ENCODE assay signal across 1 cellular context in the genomic region with DNA sequence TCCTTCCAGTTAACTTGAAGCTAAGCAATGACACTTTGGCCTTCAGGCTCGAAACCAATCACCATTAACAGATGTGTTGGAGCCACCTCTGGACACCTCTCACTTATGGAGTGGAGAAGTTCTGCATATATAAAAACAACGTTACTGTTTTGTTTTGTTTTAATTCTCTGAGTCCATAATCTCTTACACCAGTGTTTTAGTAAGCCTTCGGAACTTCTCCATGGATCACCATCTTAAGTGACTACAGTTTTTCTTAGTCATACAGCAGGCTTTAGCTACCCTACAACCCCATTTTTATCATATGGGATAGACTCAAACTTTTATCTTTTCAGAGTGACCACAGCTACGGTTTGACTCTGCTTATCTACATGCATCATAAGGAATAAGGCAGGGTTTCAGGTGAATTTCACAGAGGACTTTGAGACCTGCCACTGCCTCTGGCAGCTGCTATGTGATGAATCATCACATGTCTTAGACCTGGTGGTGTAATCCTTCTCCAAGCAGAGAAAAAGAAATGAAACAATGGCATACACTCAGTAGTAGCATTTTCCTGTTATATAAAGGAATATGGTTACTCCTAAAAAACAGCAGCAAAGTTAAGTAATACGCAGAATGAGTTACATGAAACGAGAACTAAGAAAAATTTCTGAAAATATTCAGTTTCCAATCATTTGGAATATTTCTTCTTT.
TF ChIP-seq lines count a peak whose summit lies in the region.

No MANE protein-coding gene starts in this region.

TF ChIP-seq in K562, 482 proteins besides CTCF, POLR2A, EP300 and RAD21 (continued from another document and continues in another):
- TF ChIP-seq, protein P1, sequence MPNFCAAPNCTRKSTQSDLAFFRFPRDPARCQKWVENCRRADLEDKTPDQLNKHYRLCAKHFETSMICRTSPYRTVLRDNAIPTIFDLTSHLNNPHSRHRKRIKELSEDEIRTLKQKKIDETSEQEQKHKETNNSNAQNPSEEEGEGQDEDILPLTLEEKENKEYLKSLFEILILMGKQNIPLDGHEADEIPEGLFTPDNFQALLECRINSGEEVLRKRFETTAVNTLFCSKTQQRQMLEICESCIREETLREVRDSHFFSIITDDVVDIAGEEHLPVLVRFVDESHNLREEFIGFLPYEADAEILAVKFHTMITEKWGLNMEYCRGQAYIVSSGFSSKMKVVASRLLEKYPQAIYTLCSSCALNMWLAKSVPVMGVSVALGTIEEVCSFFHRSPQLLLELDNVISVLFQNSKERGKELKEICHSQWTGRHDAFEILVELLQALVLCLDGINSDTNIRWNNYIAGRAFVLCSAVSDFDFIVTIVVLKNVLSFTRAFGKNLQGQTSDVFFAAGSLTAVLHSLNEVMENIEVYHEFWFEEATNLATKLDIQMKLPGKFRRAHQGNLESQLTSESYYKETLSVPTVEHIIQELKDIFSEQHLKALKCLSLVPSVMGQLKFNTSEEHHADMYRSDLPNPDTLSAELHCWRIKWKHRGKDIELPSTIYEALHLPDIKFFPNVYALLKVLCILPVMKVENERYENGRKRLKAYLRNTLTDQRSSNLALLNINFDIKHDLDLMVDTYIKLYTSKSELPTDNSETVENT (CRISPR knock-in tag; IDR thresholded peaks at IDR 0.05) = no peak
- TF ChIP-seq ZNF324 (CRISPR knock-in tag; IDR thresholded peaks at IDR 0.05) = no peak
- TF ChIP-seq, protein P2, sequence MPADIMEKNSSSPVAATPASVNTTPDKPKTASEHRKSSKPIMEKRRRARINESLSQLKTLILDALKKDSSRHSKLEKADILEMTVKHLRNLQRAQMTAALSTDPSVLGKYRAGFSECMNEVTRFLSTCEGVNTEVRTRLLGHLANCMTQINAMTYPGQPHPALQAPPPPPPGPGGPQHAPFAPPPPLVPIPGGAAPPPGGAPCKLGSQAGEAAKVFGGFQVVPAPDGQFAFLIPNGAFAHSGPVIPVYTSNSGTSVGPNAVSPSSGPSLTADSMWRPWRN (IDR thresholded peaks at IDR 0.05; ENCODE audit: low read depth) = peak; percentile 42; the same call in 1 of the 2 replicates
- peak; percentile 75 for TF ChIP-seq CEBPB (tag; IDR thresholded peaks at IDR 0.05)
- TF ChIP-seq, protein P3, sequence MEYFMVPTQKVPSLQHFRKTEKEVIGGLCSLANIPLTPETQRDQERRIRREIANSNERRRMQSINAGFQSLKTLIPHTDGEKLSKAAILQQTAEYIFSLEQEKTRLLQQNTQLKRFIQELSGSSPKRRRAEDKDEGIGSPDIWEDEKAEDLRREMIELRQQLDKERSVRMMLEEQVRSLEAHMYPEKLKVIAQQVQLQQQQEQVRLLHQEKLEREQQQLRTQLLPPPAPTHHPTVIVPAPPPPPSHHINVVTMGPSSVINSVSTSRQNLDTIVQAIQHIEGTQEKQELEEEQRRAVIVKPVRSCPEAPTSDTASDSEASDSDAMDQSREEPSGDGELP (CRISPR knock-in tag; IDR thresholded peaks at IDR 0.05; ENCODE audit: borderline replicate concordance) = peak; percentile 21; the same call in 1 of the 2 replicates
- peak; percentile 58 for TF ChIP-seq MTA3 (IDR thresholded peaks at IDR 0.05; ENCODE audit: borderline replicate concordance)
- TF ChIP-seq, protein P4, sequence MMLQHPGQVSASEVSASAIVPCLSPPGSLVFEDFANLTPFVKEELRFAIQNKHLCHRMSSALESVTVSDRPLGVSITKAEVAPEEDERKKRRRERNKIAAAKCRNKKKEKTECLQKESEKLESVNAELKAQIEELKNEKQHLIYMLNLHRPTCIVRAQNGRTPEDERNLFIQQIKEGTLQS (IDR thresholded peaks at IDR 0.05) = peak; percentile 95
- TF ChIP-seq, protein P4 (CRISPR knock-in tag; conservative IDR thresholded peaks at IDR 0.05) = no peak
- TF ChIP-seq RCOR1 (IDR thresholded peaks at IDR 0.05; ENCODE audit: borderline replicate concordance in 1 of 2, low read depth in 2 of 2, low read length in 2 of 2) = peak; percentile 44 to 96; a peak in 3 of 4 replicates
- TF ChIP-seq CREB1 (IDR thresholded peaks at IDR 0.05) = peak; percentile 48; the same call in 1 of the 2 replicates
- TF ChIP-seq CREB1 (CRISPR knock-in tag; IDR thresholded peaks at IDR 0.05) = no peak
- TF ChIP-seq, protein P5, sequence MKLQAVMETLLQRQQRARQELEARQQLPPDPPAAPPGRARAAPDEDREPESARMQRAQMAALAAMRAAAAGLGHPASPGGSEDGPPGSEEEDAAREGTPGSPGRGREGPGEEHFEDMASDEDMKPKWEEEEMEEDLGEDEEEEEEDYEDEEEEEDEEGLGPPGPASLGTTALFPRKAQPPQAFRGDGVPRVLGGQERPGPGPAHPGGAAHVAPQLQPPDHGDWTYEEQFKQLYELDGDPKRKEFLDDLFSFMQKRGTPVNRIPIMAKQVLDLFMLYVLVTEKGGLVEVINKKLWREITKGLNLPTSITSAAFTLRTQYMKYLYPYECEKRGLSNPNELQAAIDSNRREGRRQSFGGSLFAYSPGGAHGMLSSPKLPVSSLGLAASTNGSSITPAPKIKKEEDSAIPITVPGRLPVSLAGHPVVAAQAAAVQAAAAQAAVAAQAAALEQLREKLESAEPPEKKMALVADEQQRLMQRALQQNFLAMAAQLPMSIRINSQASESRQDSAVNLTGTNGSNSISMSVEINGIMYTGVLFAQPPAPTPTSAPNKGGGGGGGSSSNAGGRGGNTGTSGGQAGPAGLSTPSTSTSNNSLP (IDR thresholded peaks at IDR 0.05; ENCODE audit: borderline replicate concordance, low read depth, low read length) = peak; percentile 94
- TF ChIP-seq MAFF (IDR thresholded peaks at IDR 0.05; ENCODE audit: low read length) = 0 out of 2 replicates have a peak, but pooled peaks have one; percentile 48
- TF ChIP-seq ZEB2 (IDR thresholded peaks at IDR 0.05) = peak; percentile 98
- TF ChIP-seq SMAD4 (CRISPR knock-in tag; conservative IDR thresholded peaks at IDR 0.05) = peak; percentile 63
- TF ChIP-seq PML (IDR thresholded peaks at IDR 0.05; ENCODE audit: low read length) = peak; percentile 69
- peak in 1 of 2 experiments; percentile 81; a peak in 1 of 4 replicates for TF ChIP-seq TBL1XR1 (IDR thresholded peaks at IDR 0.05; ENCODE audit: low read length in 2 of 2)
- TF ChIP-seq NFE2 (IDR thresholded peaks at IDR 0.05; ENCODE audit: low read depth) = peak; percentile 76
- TF ChIP-seq BRD9 (IDR thresholded peaks at IDR 0.05; ENCODE audit: low read depth, partially characterized antibody) = peak; percentile 76
- TF ChIP-seq, protein P6, sequence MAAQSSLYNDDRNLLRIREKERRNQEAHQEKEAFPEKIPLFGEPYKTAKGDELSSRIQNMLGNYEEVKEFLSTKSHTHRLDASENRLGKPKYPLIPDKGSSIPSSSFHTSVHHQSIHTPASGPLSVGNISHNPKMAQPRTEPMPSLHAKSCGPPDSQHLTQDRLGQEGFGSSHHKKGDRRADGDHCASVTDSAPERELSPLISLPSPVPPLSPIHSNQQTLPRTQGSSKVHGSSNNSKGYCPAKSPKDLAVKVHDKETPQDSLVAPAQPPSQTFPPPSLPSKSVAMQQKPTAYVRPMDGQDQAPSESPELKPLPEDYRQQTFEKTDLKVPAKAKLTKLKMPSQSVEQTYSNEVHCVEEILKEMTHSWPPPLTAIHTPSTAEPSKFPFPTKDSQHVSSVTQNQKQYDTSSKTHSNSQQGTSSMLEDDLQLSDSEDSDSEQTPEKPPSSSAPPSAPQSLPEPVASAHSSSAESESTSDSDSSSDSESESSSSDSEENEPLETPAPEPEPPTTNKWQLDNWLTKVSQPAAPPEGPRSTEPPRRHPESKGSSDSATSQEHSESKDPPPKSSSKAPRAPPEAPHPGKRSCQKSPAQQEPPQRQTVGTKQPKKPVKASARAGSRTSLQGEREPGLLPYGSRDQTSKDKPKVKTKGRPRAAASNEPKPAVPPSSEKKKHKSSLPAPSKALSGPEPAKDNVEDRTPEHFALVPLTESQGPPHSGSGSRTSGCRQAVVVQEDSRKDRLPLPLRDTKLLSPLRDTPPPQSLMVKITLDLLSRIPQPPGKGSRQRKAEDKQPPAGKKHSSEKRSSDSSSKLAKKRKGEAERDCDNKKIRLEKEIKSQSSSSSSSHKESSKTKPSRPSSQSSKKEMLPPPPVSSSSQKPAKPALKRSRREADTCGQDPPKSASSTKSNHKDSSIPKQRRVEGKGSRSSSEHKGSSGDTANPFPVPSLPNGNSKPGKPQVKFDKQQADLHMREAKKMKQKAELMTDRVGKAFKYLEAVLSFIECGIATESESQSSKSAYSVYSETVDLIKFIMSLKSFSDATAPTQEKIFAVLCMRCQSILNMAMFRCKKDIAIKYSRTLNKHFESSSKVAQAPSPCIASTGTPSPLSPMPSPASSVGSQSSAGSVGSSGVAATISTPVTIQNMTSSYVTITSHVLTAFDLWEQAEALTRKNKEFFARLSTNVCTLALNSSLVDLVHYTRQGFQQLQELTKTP (IDR thresholded peaks at IDR 0.05; ENCODE audit: low read depth in 1 of 2, partially characterized antibody in 2 of 2) = peak; percentile 38 to 54
- TF ChIP-seq TCF3 (CRISPR knock-in tag; IDR thresholded peaks at IDR 0.05) = peak; percentile 91
- TF ChIP-seq SMARCA5 (IDR thresholded peaks at IDR 0.05) = 0 out of 2 replicates have a peak, but pooled peaks have one; percentile 5
- no peak for TF ChIP-seq WHSC1 (IDR thresholded peaks at IDR 0.05; ENCODE audit: low read length)
- TF ChIP-seq NR2F6 (CRISPR knock-in tag; IDR thresholded peaks at IDR 0.05) = no peak
- peak; percentile 34; the same call in 1 of the 2 replicates for TF ChIP-seq POLR2H (tag; IDR thresholded peaks at IDR 0.05; ENCODE audit: low read depth)
- TF ChIP-seq TBP (optimal IDR thresholded peaks at IDR 0.05; ENCODE audit: low read depth, low read length) = peak; percentile 58
- TF ChIP-seq, protein P7, sequence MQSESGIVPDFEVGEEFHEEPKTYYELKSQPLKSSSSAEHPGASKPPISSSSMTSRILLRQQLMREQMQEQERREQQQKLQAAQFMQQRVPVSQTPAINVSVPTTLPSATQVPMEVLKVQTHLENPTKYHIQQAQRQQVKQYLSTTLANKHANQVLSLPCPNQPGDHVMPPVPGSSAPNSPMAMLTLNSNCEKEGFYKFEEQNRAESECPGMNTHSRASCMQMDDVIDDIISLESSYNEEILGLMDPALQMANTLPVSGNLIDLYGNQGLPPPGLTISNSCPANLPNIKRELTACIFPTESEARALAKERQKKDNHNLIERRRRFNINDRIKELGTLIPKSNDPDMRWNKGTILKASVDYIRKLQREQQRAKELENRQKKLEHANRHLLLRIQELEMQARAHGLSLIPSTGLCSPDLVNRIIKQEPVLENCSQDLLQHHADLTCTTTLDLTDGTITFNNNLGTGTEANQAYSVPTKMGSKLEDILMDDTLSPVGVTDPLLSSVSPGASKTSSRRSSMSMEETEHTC (IDR thresholded peaks at IDR 0.05) = peak; percentile 48; the same call in 1 of the 2 replicates
- TF ChIP-seq POLR2AphosphoS5 (IDR thresholded peaks at IDR 0.05; ENCODE audit: control insufficient read depth, insufficient read depth, low read depth, low read length) = peak; percentile 93
- no peak for TF ChIP-seq PTRF (tag; IDR thresholded peaks at IDR 0.05)
- peak; percentile 75 for TF ChIP-seq NFIC (IDR thresholded peaks at IDR 0.05)
- TF ChIP-seq TRIM28 (IDR thresholded peaks at IDR 0.05) = peak; percentile 45; the same call in 1 of the 2 replicates
- TF ChIP-seq SP1 (CRISPR knock-in tag; IDR thresholded peaks at IDR 0.05) = peak; percentile 56
- peak; percentile 82 for TF ChIP-seq HDAC3 (IDR thresholded peaks at IDR 0.05; ENCODE audit: borderline replicate concordance, partially characterized antibody)
- no peak for TF ChIP-seq SAFB2 (IDR thresholded peaks at IDR 0.05; ENCODE audit: borderline replicate concordance, low read depth, low read length, severe bottlenecking)
- peak; percentile 97 for TF ChIP-seq SMARCA4 (IDR thresholded peaks at IDR 0.05)
- TF ChIP-seq NONO (IDR thresholded peaks at IDR 0.05; ENCODE audit: low read depth in 2 of 2, low read length in 1 of 2) = peak in 1 of 2 experiments; percentile 48; a peak in 1 of 4 replicates
- TF ChIP-seq THRAP3 (IDR thresholded peaks at IDR 0.05; ENCODE audit: borderline replicate concordance) = no peak
- TF ChIP-seq ETV1 (tag; conservative IDR thresholded peaks at IDR 0.05; ENCODE audit: low read depth) = 0 out of 2 replicates have a peak, but pooled peaks have one; percentile 31
- TF ChIP-seq ATF1 (CRISPR knock-in tag; IDR thresholded peaks at IDR 0.05) = no peak
- TF ChIP-seq ATF1 (tag; IDR thresholded peaks at IDR 0.05) = 0 out of 2 replicates have a peak, but pooled peaks have one; percentile 30
- TF ChIP-seq, protein P8, sequence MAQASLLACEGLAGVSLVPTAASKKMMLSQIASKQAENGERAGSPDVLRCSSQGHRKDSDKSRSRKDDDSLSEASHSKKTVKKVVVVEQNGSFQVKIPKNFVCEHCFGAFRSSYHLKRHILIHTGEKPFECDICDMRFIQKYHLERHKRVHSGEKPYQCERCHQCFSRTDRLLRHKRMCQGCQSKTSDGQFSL (CRISPR knock-in tag; IDR thresholded peaks at IDR 0.05) = no peak
- TF ChIP-seq, protein P8 (tag; IDR thresholded peaks at IDR 0.05) = 0 out of 4 replicates have a peak, but pooled peaks of 1 of the 2 experiments have one; percentile 23
- peak; percentile 96 for TF ChIP-seq TEAD4 (IDR thresholded peaks at IDR 0.05; ENCODE audit: low read length)
- no peak for TF ChIP-seq TEAD4 (CRISPR knock-in tag; IDR thresholded peaks at IDR 0.05; ENCODE audit: borderline replicate concordance)
- no peak for TF ChIP-seq TAF7 (tag; IDR thresholded peaks at IDR 0.05)
- TF ChIP-seq, protein P9, sequence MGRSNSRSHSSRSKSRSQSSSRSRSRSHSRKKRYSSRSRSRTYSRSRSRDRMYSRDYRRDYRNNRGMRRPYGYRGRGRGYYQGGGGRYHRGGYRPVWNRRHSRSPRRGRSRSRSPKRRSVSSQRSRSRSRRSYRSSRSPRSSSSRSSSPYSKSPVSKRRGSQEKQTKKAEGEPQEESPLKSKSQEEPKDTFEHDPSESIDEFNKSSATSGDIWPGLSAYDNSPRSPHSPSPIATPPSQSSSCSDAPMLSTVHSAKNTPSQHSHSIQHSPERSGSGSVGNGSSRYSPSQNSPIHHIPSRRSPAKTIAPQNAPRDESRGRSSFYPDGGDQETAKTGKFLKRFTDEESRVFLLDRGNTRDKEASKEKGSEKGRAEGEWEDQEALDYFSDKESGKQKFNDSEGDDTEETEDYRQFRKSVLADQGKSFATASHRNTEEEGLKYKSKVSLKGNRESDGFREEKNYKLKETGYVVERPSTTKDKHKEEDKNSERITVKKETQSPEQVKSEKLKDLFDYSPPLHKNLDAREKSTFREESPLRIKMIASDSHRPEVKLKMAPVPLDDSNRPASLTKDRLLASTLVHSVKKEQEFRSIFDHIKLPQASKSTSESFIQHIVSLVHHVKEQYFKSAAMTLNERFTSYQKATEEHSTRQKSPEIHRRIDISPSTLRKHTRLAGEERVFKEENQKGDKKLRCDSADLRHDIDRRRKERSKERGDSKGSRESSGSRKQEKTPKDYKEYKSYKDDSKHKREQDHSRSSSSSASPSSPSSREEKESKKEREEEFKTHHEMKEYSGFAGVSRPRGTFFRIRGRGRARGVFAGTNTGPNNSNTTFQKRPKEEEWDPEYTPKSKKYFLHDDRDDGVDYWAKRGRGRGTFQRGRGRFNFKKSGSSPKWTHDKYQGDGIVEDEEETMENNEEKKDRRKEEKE (IDR thresholded peaks at IDR 0.05; ENCODE audit: borderline replicate concordance in 1 of 2, control insufficient read depth in 1 of 2, low read depth in 2 of 2, low read length in 1 of 2) = no peak
- TF ChIP-seq TAF9B (IDR thresholded peaks at IDR 0.05; ENCODE audit: partially characterized antibody) = peak; percentile 61
- peak; percentile 87 for TF ChIP-seq C11orf30 (IDR thresholded peaks at IDR 0.05; ENCODE audit: low read depth)
- TF ChIP-seq BCOR (IDR thresholded peaks at IDR 0.05) = 0 out of 2 replicates have a peak, but pooled peaks have one; percentile 43
